In the genomic region with DNA sequence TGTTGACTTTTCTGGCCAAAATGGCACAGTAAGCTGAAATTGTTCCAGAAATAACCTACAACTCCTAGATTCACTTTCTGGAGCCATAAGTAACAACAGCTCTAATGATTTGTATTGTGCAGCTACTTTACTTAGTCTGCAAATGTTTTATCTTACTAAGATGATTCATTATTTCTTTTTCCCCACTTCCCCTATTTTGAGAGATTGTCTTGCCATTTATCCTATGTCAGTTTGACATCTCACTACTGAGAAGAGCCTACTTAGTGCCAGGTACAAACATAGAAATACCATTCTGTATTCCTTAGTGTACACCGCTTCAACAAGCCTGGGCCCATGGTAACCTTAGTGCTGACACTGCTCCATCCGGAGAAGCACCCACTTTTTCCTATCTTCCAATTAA, we compare ENCODE assay signal across 21 cellular contexts.
"Had no signal": no experiment of that assay in that cellular context is flagged by ENCODE, and none has a peak within 500 bp of the region (broad histone marks: within the 10 kb centered on the region; RNA-seq: fewer than 3 reads in every experiment).

No MANE protein-coding gene starts in this region.

- H3K36me3 ChIP-seq: esophagus squamous epithelium, gastroesophageal sphincter, suprapubic skin, thyroid gland, uterus had no signal

- H3K9me3 ChIP-seq: esophagus squamous epithelium, gastroesophageal sphincter, mucosa of descending colon, suprapubic skin, thyroid gland, uterus had no signal

- H3K27me3 ChIP-seq: esophagus squamous epithelium, gastroesophageal sphincter, suprapubic skin, thyroid gland, uterus had no signal

- H3K27ac Mint-ChIP-seq: dendritic cell treated with granulocyte-macrophage colony-stimulating factor and Interleukin-4, amounts not matched to agents 40 ng/mL and 50 ng/mL, for 4 days; progenitor cell of endocrine pancreas; stimulated activated effector memory CD8-positive, alpha-beta T cell treated with anti-CD3 and anti-CD28 coated beads, Interleukin-12 subunit alpha, Interleukin-12 subunit beta, amount 100 ng/mL, for 72 hours; type B pancreatic cell had no signal

- H3K36me3 Mint-ChIP-seq: stimulated activated effector memory CD8-positive, alpha-beta T cell treated with anti-CD3 and anti-CD28 coated beads, Interleukin-12 subunit alpha, Interleukin-12 subunit beta, amount 100 ng/mL, for 72 hours; type B pancreatic cell had no signal

- H3K4me1 ChIP-seq: gastroesophageal sphincter, suprapubic skin, thyroid gland, uterus had no signal

- H3K4me1 Mint-ChIP-seq: neural crest cell had no signal

- H3K4me3 ChIP-seq: esophagus squamous epithelium, gastroesophageal sphincter, mucosa of descending colon, suprapubic skin, thyroid gland, uterus had no signal

- H3K27me3 Mint-ChIP-seq: dendritic cell treated with granulocyte-macrophage colony-stimulating factor and Interleukin-4, amounts not matched to agents 40 ng/mL and 50 ng/mL, for 4 days; naive thymus-derived CD8-positive, alpha-beta T cell; progenitor cell of endocrine pancreas; type B pancreatic cell had no signal

- H3K4me3 Mint-ChIP-seq: dendritic cell treated with granulocyte-macrophage colony-stimulating factor and Interleukin-4, amounts not matched to agents 40 ng/mL and 50 ng/mL, for 4 days; naive thymus-derived CD8-positive, alpha-beta T cell; neural crest cell; stimulated activated effector memory CD8-positive, alpha-beta T cell treated with anti-CD3 and anti-CD28 coated beads, Interleukin-12 subunit alpha, Interleukin-12 subunit beta, amount 100 ng/mL, for 72 hours; type B pancreatic cell had no signal

- H3K27ac ChIP-seq: esophagus squamous epithelium, gastroesophageal sphincter, suprapubic skin, thyroid gland, uterus had no signal

- DNase-seq: esophagus squamous epithelium; foreskin fibroblast; glutamatergic neuron; islet precursor cell; mammary epithelial cell; mucosa of descending colon; naive thymus-derived CD8-positive, alpha-beta T cell; right cardiac atrium; small intestine; stimulated activated CD4-positive, alpha-beta T cell treated with anti-CD3 and anti-CD28 coated beads, Interleukin-4, amount 100 ng/mL, for 1 hour; stimulated activated CD8-positive, alpha-beta memory T cell treated with anti-CD3 and anti-CD28 coated beads, Interleukin-4, amount 100 ng/mL, for 48 hours; stimulated activated naive CD8-positive, alpha-beta T cell treated with anti-CD3 and anti-CD28 coated beads, Interleukin-15, Interleukin-2, amounts not matched to agents 100 U/mL and 50 U/mL, for 24 hours; thyroid gland; uterus had no signal

- H3K9me3 Mint-ChIP-seq: dendritic cell treated with granulocyte-macrophage colony-stimulating factor and Interleukin-4, amounts not matched to agents 40 ng/mL and 50 ng/mL, for 4 days; naive thymus-derived CD8-positive, alpha-beta T cell; neural crest cell; stimulated activated effector memory CD8-positive, alpha-beta T cell treated with anti-CD3 and anti-CD28 coated beads, Interleukin-12 subunit alpha, Interleukin-12 subunit beta, amount 100 ng/mL, for 72 hours; type B pancreatic cell had no signal

- FAIRE-seq: small intestine had no signal
